Comparison of ENCODE assay signal across 24 cellular contexts in the genomic region with DNA sequence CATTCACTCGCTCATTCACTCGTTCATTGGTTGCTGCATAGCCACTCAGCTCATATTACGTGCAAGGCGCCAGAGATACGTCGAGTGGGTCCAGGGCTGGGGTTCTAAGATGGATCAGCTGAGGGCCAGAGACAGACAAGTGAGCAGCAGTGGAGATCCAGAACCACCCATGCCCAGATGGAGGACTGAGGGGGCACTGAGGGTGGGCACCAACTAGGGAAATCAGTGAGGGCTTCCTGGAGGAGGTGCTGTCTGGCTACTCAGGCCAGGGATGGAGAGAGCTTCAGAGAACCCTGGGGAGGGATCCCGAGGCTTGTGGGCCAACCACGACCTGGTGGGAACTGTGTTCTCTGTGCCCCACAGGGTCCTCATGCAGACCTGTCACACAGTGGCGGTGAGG. TPM values are rescaled to one million over a fixed set of nuclear protein-coding genes. Genes with fewer than 3 reads are reported as not detected.
DNase-seq lines count a peak whose midpoint lies in the region; ATAC-seq and TF ChIP-seq lines count a peak whose summit lies in the region.
"Had no signal": no experiment of that assay in that cellular context is flagged by ENCODE, and none has a peak within 500 bp of the region (broad histone marks: within the 10 kb centered on the region; RNA-seq: fewer than 3 reads in every experiment).

No MANE protein-coding gene starts in this region.

- intact Hi-C loops in breast epithelium (cut with DNase I; ENCODE audit: low total_unique reads) (no loop called here), MCF 10A (cut with micrococcal nuclease) (no loop called here), prostate gland (cut with DNase I) (no loop called here)

- no peaks in the 10 kb centered on the region for H3K27me3 Mint-ChIP-seq in MCF 10A (ENCODE audit: insufficient read depth, unreplicated experiment)

- H3K9me3 ChIP-seq in breast epithelium (no peaks in the 10 kb centered on the region), RWPE2 (ENCODE audit: severe bottlenecking) (peaks cover 5% of the 10 kb centered on the region), mucosa of rectum (ENCODE audit: control insufficient read depth in 2 of 2, low read length in 2 of 2) (no peaks in the 10 kb centered on the region), prostate gland (no peaks in the 10 kb centered on the region)

- no peak for TF ChIP-seq CTCF in breast epithelium (IDR thresholded peaks at IDR 0.05)
- TF ChIP-seq CTCF in MCF 10A (IDR thresholded peaks at IDR 0.05; ENCODE audit: unreplicated experiment) = no peak
- no peak for TF ChIP-seq CTCF in RWPE2 (IDR thresholded peaks at IDR 0.05; ENCODE audit: poor library complexity, severe bottlenecking)
- no peak for TF ChIP-seq CTCF in prostate gland (IDR thresholded peaks at IDR 0.05)

- H3K4me1 Mint-ChIP-seq in MCF 10A (ENCODE audit: insufficient read depth, unreplicated experiment) = peaks cover 6% of the 10 kb centered on the region

- H3K36me3 Mint-ChIP-seq in MCF 10A (ENCODE audit: insufficient read depth, unreplicated experiment) = no peaks in the 10 kb centered on the region
- H3K36me3 Mint-ChIP-seq: CD4-positive, alpha-beta memory T cell had no signal

- ATAC-seq in RWPE2 (ENCODE audit: low read depth) (no peak), HG02759 (IDR thresholded peaks at IDR 0.05; ENCODE audit: unreplicated experiment) (no peak)

- H3K4me3 ChIP-seq in breast epithelium (peak overlapping the region in 2 of 3 donors; percentile 51 to 67), RWPE2 (ENCODE audit: severe bottlenecking) (no peak overlapping the region), mucosa of rectum (ENCODE audit: low read length in 2 of 2) (peak overlapping the region; percentile 65 to 68), prostate gland (peak overlapping the region; percentile 52 to 61)
- H3K4me3 ChIP-seq: BLaER1 had no signal

- no peak overlapping the region for H3K27ac Mint-ChIP-seq in MCF 10A (ENCODE audit: low read depth, unreplicated experiment)

- H3K9me3 Mint-ChIP-seq in MCF 10A (ENCODE audit: unreplicated experiment) = no peaks in the 10 kb centered on the region

- no peaks in the 10 kb centered on the region for H3K36me3 ChIP-seq in breast epithelium
- H3K36me3 ChIP-seq in RWPE2 (ENCODE audit: low read depth) = no peaks in the 10 kb centered on the region
- H3K36me3 ChIP-seq in mucosa of rectum (ENCODE audit: control insufficient read depth in 2 of 2, insufficient read depth in 2 of 2, low read length in 2 of 2) = no peaks in the 10 kb centered on the region
- no peaks in the 10 kb centered on the region for H3K36me3 ChIP-seq in prostate gland
- H3K36me3 ChIP-seq: BLaER1 had no signal

- 61% methylated on average over 9 of the region's 9 CpGs for WGBS in prostate gland

- H3K4me3 Mint-ChIP-seq in MCF 10A (ENCODE audit: unreplicated experiment) = no peak overlapping the region
- H3K4me3 Mint-ChIP-seq: CD4-positive, alpha-beta memory T cell had no signal

- H3K9ac ChIP-seq in mucosa of rectum (ENCODE audit: low read depth in 1 of 2, low read length in 2 of 2) = peak overlapping the region in 1 of 2 donors; percentile 61
- H3K9ac ChIP-seq: BLaER1 had no signal

- no peak for DNase-seq in breast epithelium (ENCODE audit: low spot score in 2 of 2)
- no peak for DNase-seq in MCF 10A (ENCODE audit: unreplicated experiment)
- no peak for DNase-seq in RWPE2 (ENCODE audit: low spot score)
- no peak for DNase-seq in prostate gland (ENCODE audit: low spot score)
- no peak for DNase-seq in CD1c-positive myeloid dendritic cell (ENCODE audit: extremely low spot score)
- no peak for DNase-seq in KG1 (lab: John Stamatoyannopoulos, UW)
- DNase-seq: 8988T; CD4-positive, alpha-beta memory T cell; COR-L47; IMR-90; NCI-H1092 treated with DMSO at 0.1 percent for 48 hours; NCI-H1436; NCI-H187; NCI-H2081 treated with DMSO at 0.1 percent for 48 hours; NCI-H2171; NCI-H345; NCI-H524; NCI-H82; SHP77 treated with DMSO at 0.1 percent for 48 hours; T-helper 1 cell had no signal

- peak overlapping the region; percentile 78 to 86 for H3K27ac ChIP-seq in breast epithelium
- H3K27ac ChIP-seq in RWPE2 (ENCODE audit: poor library complexity, severe bottlenecking) = peak overlapping the region; percentile 26
- no peak overlapping the region for H3K27ac ChIP-seq in mucosa of rectum (ENCODE audit: low read depth in 2 of 2, low read length in 2 of 2)
- peak overlapping the region; percentile 86 to 90 for H3K27ac ChIP-seq in prostate gland
- H3K27ac ChIP-seq: BLaER1, RWPE1 had no signal

- BruUV-seq in MCF 10A (replicated peaks; lab: Mats Ljungman, UMichigan) = no TSS peak

- POLR2A ChIA-PET in MCF 10A (lab: Yijun Ruan, JAX) = no interaction called here

- H3K27me3 ChIP-seq in breast epithelium (no peaks in the 10 kb centered on the region), RWPE2 (ENCODE audit: insufficient read depth, poor library complexity, severe bottlenecking) (no peaks in the 10 kb centered on the region), mucosa of rectum (ENCODE audit: control insufficient read depth in 2 of 2, insufficient read depth in 2 of 2, low read length in 2 of 2) (no peaks in the 10 kb centered on the region), prostate gland (replicated peaks; ENCODE audit: insufficient read depth) (no peaks in the 10 kb centered on the region)
- H3K27me3 ChIP-seq: BLaER1 had no signal

- CTCF ChIA-PET in MCF 10A (lab: Yijun Ruan, JAX) = interaction anchor here (0.5 to 0.6 kb wide), 2 partner anchors 53 to 115 kb away, joined by 5 read pairs; no protein-coding TSS in a partner anchor

- H3K4me1 ChIP-seq in breast epithelium (no peaks in the 10 kb centered on the region), RWPE2 (ENCODE audit: insufficient read depth, poor library complexity, severe bottlenecking) (peaks cover 14% of the 10 kb centered on the region), mucosa of rectum (ENCODE audit: control insufficient read depth in 2 of 2, insufficient read depth in 2 of 2, low read length in 2 of 2) (peaks cover 19 to 20% of the 10 kb centered on the region in 2 donors), prostate gland (replicated peaks) (peaks cover 8% of the 10 kb centered on the region)

- TF ChIP-seq POLR2A in breast epithelium (IDR thresholded peaks at IDR 0.05) (no peak), prostate gland (IDR thresholded peaks at IDR 0.05) (no peak)

RNA-seq across cellular contexts. Expression of a gene that starts 0.4 kb away (rescaled TPM):
- total RNA-seq in breast epithelium = 100 to 1,000 TPM in 1 of 3 donors, 10 to 100 TPM in 1, under 1 TPM in 1; 0.48 to 123 (median 89.0) TPM
- not detected in 2 replicates for total RNA-seq in MCF 10A (2022)
- total RNA-seq in prostate gland = 100 to 1,000 TPM; 165 to 738 TPM
- total RNA-seq: CD4-positive, alpha-beta memory T cell; IMR-90 had no signal

Comparison
In these comparisons a context has a peak if more than half of its experiments do, and no peak if none do; other contexts are left out.
1. H3K27ac ChIP-seq: peak in breast epithelium (2 of 2), RWPE2 (single experiment) and prostate gland (2 of 2); none in mucosa of rectum (0 of 2).